22 cellular contexts compared by ENCODE assay signal in the genomic region with DNA sequence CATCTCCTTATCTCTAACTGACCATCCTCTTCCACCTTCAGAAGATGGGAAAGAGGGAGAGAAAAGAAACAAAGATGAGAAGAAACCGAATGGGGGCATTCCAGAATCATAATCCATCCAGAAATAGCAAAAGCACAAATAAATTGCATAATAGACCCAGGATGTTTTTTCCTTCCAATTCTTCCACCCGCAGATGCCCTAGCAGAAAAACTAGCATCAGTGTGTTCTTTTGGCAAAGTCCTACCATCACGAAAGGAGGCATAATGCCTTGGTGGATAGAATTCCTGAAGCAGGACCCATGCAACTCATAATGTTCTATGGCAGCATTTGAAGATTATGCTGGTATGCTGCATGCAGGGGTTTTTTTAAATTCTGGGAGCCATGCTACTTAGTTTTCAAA.
"Had no signal": no experiment of that assay in that cellular context is flagged by ENCODE, and none has a peak within 500 bp of the region (broad histone marks: within the 10 kb centered on the region; RNA-seq: fewer than 3 reads in every experiment).

No MANE protein-coding gene starts in this region.

- DNase-seq: heart right ventricle; islet precursor cell; kidney glomerular epithelial cell; left colon; left lung; mesendoderm; naive thymus-derived CD4-positive, alpha-beta T cell; ovary; right lobe of liver; stimulated activated CD4-positive, alpha-beta T cell treated with anti-CD3 and anti-CD28 coated beads, Interleukin-12 subunit alpha, Interleukin-12 subunit beta, amount 100 ng/mL, for 4 hours; stimulated activated CD4-positive, alpha-beta T cell treated with anti-CD3 and anti-CD28 coated beads, Interleukin-4, amount 100 ng/mL, for 24 hours; stimulated activated naive CD4-positive, alpha-beta T cell; tibial artery; upper lobe of right lung had no signal

- H3K79me2 ChIP-seq: hepatocyte had no signal

- H2AFZ ChIP-seq: hepatocyte had no signal

- H3K9me3 ChIP-seq: heart right ventricle, left lung, ovary, right atrium auricular region, right lobe of liver, suprapubic skin, thoracic aorta, tibial artery, upper lobe of right lung had no signal

- H3K4me2 ChIP-seq: hepatocyte had no signal

- H3K27ac ChIP-seq: heart right ventricle, hepatocyte, left lung, ovary, right atrium auricular region, right lobe of liver, skin epidermis, suprapubic skin, thoracic aorta, tibial artery, upper lobe of right lung had no signal

- H3K27me3 ChIP-seq: heart right ventricle, hepatocyte, left lung, ovary, right atrium auricular region, right lobe of liver, suprapubic skin, tibial artery, upper lobe of right lung had no signal

- H3K36me3 ChIP-seq: left lung, ovary, right atrium auricular region, right lobe of liver, thoracic aorta, tibial artery, upper lobe of right lung had no signal

- H3K4me1 ChIP-seq: left lung, right atrium auricular region, suprapubic skin, upper lobe of right lung had no signal

- H3K4me3 ChIP-seq: heart right ventricle, hepatocyte, left lung, lung, ovary, right atrium auricular region, right lobe of liver, skin epidermis, suprapubic skin, thoracic aorta, tibial artery, upper lobe of right lung had no signal

- ATAC-seq: heart right ventricle; left colon; left lung; naive thymus-derived CD4-positive, alpha-beta T cell; natural killer cell treated with Interleukin-12 subunit alpha and Interleukin-12 subunit beta and Interleukin-15 and Interleukin-18, amount 100 ng/mL, for 72 hours; right lobe of liver; stimulated activated effector memory CD8-positive, alpha-beta T cell treated with anti-CD3 and anti-CD28 coated beads, Interleukin-12 subunit alpha, Interleukin-12 subunit beta, amount 100 ng/mL, for 72 hours; upper lobe of right lung had no signal
